11 cellular contexts compared by ENCODE assay signal in genomic region chr16:67392301-67393059, GRCh38. TPM values are rescaled to one million over a fixed set of nuclear protein-coding genes. Genes with fewer than 3 reads are reported as not detected.
A peak's percentile ranks its signal among the peaks of the same experiment; 100 is the strongest.
DNase-seq lines count a peak whose midpoint lies in the region; ATAC-seq and TF ChIP-seq lines count a peak whose summit lies in the region.
"Had no signal": no experiment of that assay in that cellular context is flagged by ENCODE, and none has a peak within 500 bp of the region (broad histone marks: within the 10 kb centered on the region; RNA-seq: fewer than 3 reads in every experiment).

No MANE protein-coding gene starts in this region.

- POLR2A ChIA-PET in GM10248 (lab: Yijun Ruan, JAX) = no interaction called here
- POLR2A ChIA-PET in CD4-positive, alpha-beta memory T cell (lab: Charles Lee; ENCODE audit: partially characterized antibody) = no interaction called here

- no peak for TF ChIP-seq POLR2A in gastrocnemius medialis (IDR thresholded peaks at IDR 0.05)

- peak overlapping the region in 1 of 7 donors; percentile 41 for H3K27ac Mint-ChIP-seq in CD4-positive, alpha-beta memory T cell
- H3K27ac Mint-ChIP-seq: activated CD8-positive, alpha-beta T cell treated with anti-CD3 and anti-CD28 coated beads, Interleukin-2, amount 10 ng/mL, durations not matched to agents 7 days and 5 days had no signal

- peak overlapping the region in 1 of 8 donors; percentile 33 for H3K4me3 Mint-ChIP-seq in CD4-positive, alpha-beta memory T cell
- H3K4me3 Mint-ChIP-seq: activated CD8-positive, alpha-beta T cell treated with anti-CD3 and anti-CD28 coated beads, Interleukin-2, amount 10 ng/mL, durations not matched to agents 7 days and 5 days had no signal

- H3K36me3 ChIP-seq in iPS-18a (ENCODE audit: control insufficient read depth, low read depth, low read length) (no peaks in the 10 kb centered on the region), gastrocnemius medialis (no peaks in the 10 kb centered on the region)
- H3K36me3 ChIP-seq in CD4-positive, alpha-beta memory T cell (ENCODE audit: insufficient read depth, low read length) = no peaks in the 10 kb centered on the region

- H3K27me3 ChIP-seq in iPS-18a (ENCODE audit: control insufficient read depth, insufficient read depth, low read length) (peaks cover 49% of the 10 kb centered on the region), gastrocnemius medialis (no peaks in the 10 kb centered on the region)
- H3K27me3 ChIP-seq in CD4-positive, alpha-beta memory T cell (ENCODE audit: insufficient read depth, low read length) = peaks cover 18% of the 10 kb centered on the region

- no peak for TF ChIP-seq CTCF in GM10248 (IDR thresholded peaks at IDR 0.05; ENCODE audit: control extremely low read depth, extremely low read depth, low read depth, missing control alignments)
- TF ChIP-seq CTCF in WI38 (IDR thresholded peaks at IDR 0.05; ENCODE audit: low read depth, low read length) = no peak
- no peak for TF ChIP-seq CTCF in gastrocnemius medialis (IDR thresholded peaks at IDR 0.05 in 4 of 5, conservative IDR thresholded peaks at IDR 0.05 in 1 of 5)

- CTCF ChIA-PET in GM10248 (lab: Yijun Ruan, JAX) = interaction anchor here (0.6 kb wide), 1 partner anchor 11 kb away, joined by 3 read pairs; no protein-coding TSS in a partner anchor
- CTCF ChIA-PET in CD4-positive, alpha-beta memory T cell (lab: Charles Lee; ENCODE audit: partially characterized antibody) = no interaction called here

- H3K9me3 Mint-ChIP-seq in CD4-positive, alpha-beta memory T cell = no peaks in the 10 kb centered on the region

- H3K27ac ChIP-seq in iPS-18a (ENCODE audit: low read length) = no peak overlapping the region
- peak overlapping the region; percentile 66 to 85 (median 75) for H3K27ac ChIP-seq in gastrocnemius medialis
- no peak overlapping the region for H3K27ac ChIP-seq in CD4-positive, alpha-beta memory T cell (ENCODE audit: low read depth, low read length)
- H3K27ac ChIP-seq: foreskin keratinocyte had no signal

- H3K4me3 ChIP-seq in WI38 (ENCODE audit: low read depth, low read length) (peak overlapping the region; percentile 45), iPS-18a (ENCODE audit: low read length) (peak overlapping the region; percentile 47), gastrocnemius medialis (peak overlapping the region; percentile 52 to 60 (median 57))
- no peak overlapping the region for H3K4me3 ChIP-seq in CD4-positive, alpha-beta memory T cell (ENCODE audit: low read length in 2 of 2)

- peaks cover 2 to 9% (median 5%) of the 10 kb centered on the region in 4 donors for H3K4me1 Mint-ChIP-seq in CD4-positive, alpha-beta memory T cell

- H3K27me3 Mint-ChIP-seq in CD4-positive, alpha-beta memory T cell = peaks cover 12 to 24% of the 10 kb centered on the region in 2 donors

- H3K4me1 ChIP-seq in iPS-18a (ENCODE audit: control insufficient read depth, low read depth, low read length) (peaks cover 23% of the 10 kb centered on the region), gastrocnemius medialis (peaks cover 54 to 67% of the 10 kb centered on the region in 2 donors)
- peaks cover 15% of the 10 kb centered on the region for H3K4me1 ChIP-seq in CD4-positive, alpha-beta memory T cell (ENCODE audit: insufficient read depth, low read length)

- intact Hi-C loops in gastrocnemius medialis (cut with DNase I; ENCODE audit: low total_unique reads) = loop anchor here (2.0 kb wide), 1 partner anchor 16 kb away; no protein-coding TSS in a partner anchor
- intact Hi-C loops in CD4-positive, alpha-beta memory T cell (cut with micrococcal nuclease) = no loop called here

- no peak overlapping the region for H3K9ac ChIP-seq in iPS-18a (ENCODE audit: low read length)

- in situ Hi-C loops in gastrocnemius medialis (cut with MboI; ENCODE audit: low sequenced_read_pairs in 4 of 4) = no loop called here

- no peaks in the 10 kb centered on the region for H3K9me3 ChIP-seq in iPS-18a (ENCODE audit: control insufficient read depth, low read depth, low read length)
- no peaks in the 10 kb centered on the region for H3K9me3 ChIP-seq in gastrocnemius medialis
- no peaks in the 10 kb centered on the region for H3K9me3 ChIP-seq in CD4-positive, alpha-beta memory T cell (ENCODE audit: control insufficient read depth in 1 of 2, low read length in 2 of 2)

- no peaks in the 10 kb centered on the region for H3K36me3 Mint-ChIP-seq in CD4-positive, alpha-beta memory T cell

- ATAC-seq in gastrocnemius medialis (no peak), GM21367 (IDR thresholded peaks at IDR 0.05; ENCODE audit: unreplicated experiment) (no peak)

- DNase-seq in GM10248 (ENCODE audit: extremely low spot score) (peak; percentile 12), gastrocnemius medialis (no peak), HT-29 (ENCODE audit: low spot score) (no peak), putamen (ENCODE audit: low spot score) (no peak)
- no peak for DNase-seq in CD4-positive, alpha-beta memory T cell
- DNase-seq: NCI-H187 treated with DMSO at 0.1 percent for 48 hours had no signal

RNA-seq across cellular contexts. Expression of gene TPPP3, which starts 0.8 kb away (rescaled TPM):
- 10 to 100 TPM in 2 of 4 donors, 1 to 10 TPM in 2; 2.2 to 31.9 (median 7.1) TPM for total RNA-seq in gastrocnemius medialis
- total RNA-seq in CD4-positive, alpha-beta memory T cell = not detected
- polyA plus RNA-seq in CD4-positive, alpha-beta memory T cell = not detected
- 70.5 and 70.9 TPM in 2 replicates for total RNA-seq in HT-29 (2014; rRNA removed; shearing (Covaris generic))
- total RNA-seq: activated CD8-positive, alpha-beta T cell treated with anti-CD3 and anti-CD28 coated beads, Interleukin-2, amount 10 ng/mL, durations not matched to agents 7 days and 5 days had no signal

RNA-seq across cellular contexts. Expression of gene ZDHHC1, which starts 23.8 kb away (rescaled TPM):
- total RNA-seq in gastrocnemius medialis = 10 to 100 TPM in 1 of 4 donors, 1 to 10 TPM in 3; 4.4 to 11.0 (median 8.9) TPM
- total RNA-seq in CD4-positive, alpha-beta memory T cell = not detected
- not detected for polyA plus RNA-seq in CD4-positive, alpha-beta memory T cell
- total RNA-seq in HT-29 (2014; rRNA removed; shearing (Covaris generic)) = 21.5 and 24.4 TPM in 2 replicates

RNA-seq across cellular contexts. Expression of gene HSD11B2, which starts 38.4 kb away (rescaled TPM):
- 1 to 10 TPM in 2 of 4 donors, not detected in 2; 2.3 to 4.1 TPM for total RNA-seq in gastrocnemius medialis
- not detected for total RNA-seq in CD4-positive, alpha-beta memory T cell
- under 1 TPM in 1 of 2 donors, not detected in 1; 0.29 TPM for polyA plus RNA-seq in CD4-positive, alpha-beta memory T cell
- total RNA-seq in HT-29 (2014; rRNA removed; shearing (Covaris generic)) = 18.3 and 23.2 TPM in 2 replicates
- total RNA-seq: activated CD8-positive, alpha-beta T cell treated with anti-CD3 and anti-CD28 coated beads, Interleukin-2, amount 10 ng/mL, durations not matched to agents 7 days and 5 days had no signal

Comparison
In these comparisons a context has a peak if more than half of its experiments do, and no peak if none do; other contexts are left out.
1. H3K4me3 ChIP-seq: peak in WI38 (single experiment), iPS-18a (single experiment) and gastrocnemius medialis (4 of 4); none in CD4-positive, alpha-beta memory T cell (0 of 2).
2. H3K27ac ChIP-seq: peak in gastrocnemius medialis (4 of 4); none in iPS-18a (single experiment) and CD4-positive, alpha-beta memory T cell (single experiment).
3. RNA of gene ZDHHC1, which starts 23.8 kb away (total RNA-seq): 21.5 to 24.4 TPM in HT-29 and 4.4 to 11.0 TPM in gastrocnemius medialis; not detected in CD4-positive, alpha-beta memory T cell; every median in the first group is over 4 times any median in the second.